In the genomic region with DNA sequence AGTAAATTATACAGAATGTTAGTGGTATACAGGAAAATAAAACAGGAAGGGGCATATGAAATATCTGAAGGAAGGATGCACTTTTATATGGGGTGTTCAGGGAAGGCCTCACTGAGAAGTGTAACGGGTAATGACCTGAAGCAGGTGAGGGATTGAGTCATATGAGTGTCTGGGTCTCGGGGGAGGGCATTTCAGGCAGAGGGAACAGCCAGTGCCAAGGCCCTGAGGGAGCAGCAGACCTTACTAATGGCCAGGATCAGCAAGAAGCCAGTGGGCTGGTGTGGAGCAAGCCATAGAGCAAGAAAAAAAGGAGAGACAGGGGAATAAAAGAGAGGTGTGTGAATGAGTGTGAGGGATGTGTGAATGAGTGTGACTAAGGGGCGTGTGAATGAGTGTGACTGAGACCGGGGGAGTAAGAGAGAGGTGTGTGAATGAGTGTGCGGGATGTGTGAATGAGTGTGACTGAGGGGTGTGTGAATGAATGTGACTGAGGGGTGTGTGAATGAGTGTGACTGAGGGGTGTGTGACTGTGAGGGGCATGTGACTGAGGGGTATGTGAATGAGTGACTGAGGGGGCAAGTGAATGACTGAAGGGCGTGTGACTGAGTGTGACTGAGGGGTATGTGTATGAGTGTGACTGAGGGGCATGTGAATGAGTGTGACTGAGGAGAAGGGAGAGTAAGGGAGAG, we compare ENCODE assay signal across 17 cellular contexts.
DNase-seq lines count a peak whose midpoint lies in the region; ATAC-seq and TF ChIP-seq lines count a peak whose summit lies in the region.
"Had no signal": no experiment of that assay in that cellular context is flagged by ENCODE, and none has a peak within 500 bp of the region (broad histone marks: within the 10 kb centered on the region; RNA-seq: fewer than 3 reads in every experiment).

No MANE protein-coding gene starts in this region.

- CTCF ChIA-PET in T-cell (lab: Charles Lee) = no interaction called here

- H3K9me3 ChIP-seq in RWPE2 (ENCODE audit: severe bottlenecking) (no peaks in the 10 kb centered on the region), spleen (no peaks in the 10 kb centered on the region)
- H3K9me3 ChIP-seq: BLaER1, HAP-1 had no signal

- no peak overlapping the region for H3K27ac Mint-ChIP-seq in T-cell
- H3K27ac Mint-ChIP-seq: CD8-positive, alpha-beta memory T cell had no signal

- no peaks in the 10 kb centered on the region for H3K36me3 Mint-ChIP-seq in T-cell
- H3K36me3 Mint-ChIP-seq: CD8-positive, alpha-beta memory T cell had no signal

- H3K36me3 ChIP-seq in RWPE2 (ENCODE audit: low read depth) = no peaks in the 10 kb centered on the region
- no peaks in the 10 kb centered on the region for H3K36me3 ChIP-seq in spleen
- H3K36me3 ChIP-seq: BLaER1, HAP-1 had no signal

- POLR2A ChIA-PET in T-cell (lab: Charles Lee) = no interaction called here

- H3K4me3 Mint-ChIP-seq in T-cell = no peak overlapping the region
- H3K4me3 Mint-ChIP-seq: CD8-positive, alpha-beta memory T cell had no signal

- H3K27ac ChIP-seq in RWPE2 (ENCODE audit: poor library complexity, severe bottlenecking) (no peak overlapping the region), spleen (no peak overlapping the region)
- H3K27ac ChIP-seq: 22Rv1, BLaER1 had no signal

- ATAC-seq in RWPE2 (ENCODE audit: low read depth) (peak; percentile 38; the same call in 2 of the 3 replicates), left ventricle myocardium superior (no peak), T-cell (replicated peaks in 1 of 4) (no peak), GM19467 (IDR thresholded peaks at IDR 0.05; ENCODE audit: unreplicated experiment) (no peak)

- H3K27me3 ChIP-seq in RWPE2 (ENCODE audit: insufficient read depth, poor library complexity, severe bottlenecking) = no peaks in the 10 kb centered on the region
- H3K27me3 ChIP-seq in spleen (replicated peaks in 1 of 7) = no peaks in the 10 kb centered on the region
- H3K27me3 ChIP-seq: BLaER1 had no signal

- 81 to 88% (median 82%) methylated on average over 6 of the region's 6 CpGs for WGBS in spleen, 5 donors

- H3K27me3 Mint-ChIP-seq in T-cell = peaks cover 2 to 3% of the 10 kb centered on the region in 2 donors

- H3K4me1 Mint-ChIP-seq in T-cell = no peaks in the 10 kb centered on the region
- H3K4me1 Mint-ChIP-seq: CD8-positive, alpha-beta memory T cell had no signal

- no peak for TF ChIP-seq POLR2A in spleen (IDR thresholded peaks at IDR 0.05)

- TF ChIP-seq CTCF in RWPE2 (IDR thresholded peaks at IDR 0.05; ENCODE audit: poor library complexity, severe bottlenecking) = no peak
- no peak for TF ChIP-seq CTCF in spleen (IDR thresholded peaks at IDR 0.05 in 8 of 11, conservative IDR thresholded peaks at IDR 0.05 in 3 of 11)

- intact Hi-C loops in spleen (cut with DNase I; ENCODE audit: low total_unique reads) = no loop called here
- intact Hi-C loops in left ventricle myocardium superior (cut with micrococcal nuclease) = no loop called here

- H3K4me3 ChIP-seq in RWPE2 (ENCODE audit: severe bottlenecking) (no peak overlapping the region), spleen (no peak overlapping the region)
- H3K4me3 ChIP-seq: BLaER1, HAP-1 had no signal

- H3K4me1 ChIP-seq in RWPE2 (ENCODE audit: insufficient read depth, poor library complexity, severe bottlenecking) (no peaks in the 10 kb centered on the region), spleen (no peaks in the 10 kb centered on the region)
- H3K4me1 ChIP-seq: BLaER1, HAP-1 had no signal

- no peaks in the 10 kb centered on the region for H3K9me3 Mint-ChIP-seq in T-cell
- H3K9me3 Mint-ChIP-seq: CD8-positive, alpha-beta memory T cell had no signal

- DNase-seq in NCI-H1436 (lab: John Stamatoyannopoulos, UW) (peak; percentile 51), NCI-H1436 treated with DMSO at 0.1 percent for 48 hours (lab: John Stamatoyannopoulos, UW) (no peak), RWPE2 (ENCODE audit: low spot score) (no peak), islet precursor cell (peak; percentile 52), spleen (peak; percentile 29), left ventricle myocardium superior (no peak), T-cell (no peak)
- DNase-seq: CD8-positive, alpha-beta memory T cell; MV-4-11; NCI-H2107; NCI-H446; NCI-H774; SHP77 treated with DMSO at 0.1 percent for 48 hours had no signal

Comparison
In these comparisons a context has a peak if more than half of its experiments do, and no peak if none do; other contexts are left out.
1. DNase-seq: peak in NCI-H1436 (single experiment), islet precursor cell (single experiment) and spleen (single experiment); none in NCI-H1436 treated with DMSO at 0.1 percent for 48 hours (single experiment), RWPE2 (single experiment), left ventricle myocardium superior (single experiment) and T-cell (0 of 34).